ENCODE assay signal across 28 cellular contexts in genomic region chr3:45777753-45778386, GRCh38. TPM values are rescaled to one million over a fixed set of nuclear protein-coding genes. Genes with fewer than 3 reads are reported as not detected.
"Had no signal": no experiment of that assay in that cellular context is flagged by ENCODE, and none has a peak within 500 bp of the region (broad histone marks: within the 10 kb centered on the region; RNA-seq: fewer than 3 reads in every experiment).

No MANE protein-coding gene starts in this region.

- H3K36me3 ChIP-seq: esophagus muscularis mucosa, gastroesophageal sphincter, heart left ventricle, left ventricle myocardium inferior, lower lobe of right lung, pancreas, right lobe of liver, thyroid gland, vagina had no signal

- H3K27me3 ChIP-seq: esophagus muscularis mucosa, heart left ventricle, hepatocyte, pancreas, right lobe of liver, thyroid gland, vagina had no signal

- H2AFZ ChIP-seq: hepatocyte had no signal

- H3K4me2 ChIP-seq: hepatocyte, smooth muscle cell had no signal

- H3K9me3 ChIP-seq: esophagus muscularis mucosa, gastroesophageal sphincter, heart left ventricle, left ventricle myocardium inferior, lower lobe of right lung, pancreas, right lobe of liver, thyroid gland, vagina had no signal

- H3K4me3 ChIP-seq: esophagus muscularis mucosa, gastroesophageal sphincter, heart left ventricle, hepatocyte, left ventricle myocardium inferior, lower lobe of right lung, pancreas, right lobe of liver, smooth muscle cell, thyroid gland, vagina had no signal

- ATAC-seq: foreskin keratinocyte; gastroesophageal sphincter; heart left ventricle; left cardiac atrium; naive thymus-derived CD8-positive, alpha-beta T cell; stimulated activated naive CD8-positive, alpha-beta T cell treated with anti-CD3 and anti-CD28 coated beads, Interleukin-15, amount 100 ng/mL, for 72 hours had no signal

- H3K79me2 ChIP-seq: hepatocyte had no signal

- H3K4me1 ChIP-seq: esophagus muscularis mucosa, foreskin keratinocyte, gastroesophageal sphincter, heart left ventricle, left ventricle myocardium inferior, lower lobe of right lung, pancreas, thyroid gland, vagina had no signal

- H3K9me3 Mint-ChIP-seq: dendritic cell treated with granulocyte-macrophage colony-stimulating factor and Interleukin-4, amounts not matched to agents 40 ng/mL and 50 ng/mL, for 4 days; naive thymus-derived CD8-positive, alpha-beta T cell; nephron progenitor cell; stimulated activated naive CD8-positive, alpha-beta T cell treated with anti-CD3 and anti-CD28 coated beads, Interleukin-15, amount 100 ng/mL, for 72 hours had no signal

- H3K4me3 Mint-ChIP-seq: dendritic cell treated with granulocyte-macrophage colony-stimulating factor and Interleukin-4, amounts not matched to agents 40 ng/mL and 50 ng/mL, for 4 days; naive thymus-derived CD8-positive, alpha-beta T cell; nephron progenitor cell; stimulated activated naive CD8-positive, alpha-beta T cell treated with anti-CD3 and anti-CD28 coated beads, Interleukin-15, amount 100 ng/mL, for 72 hours had no signal

- H3K27ac ChIP-seq: esophagus muscularis mucosa, foreskin keratinocyte, gastroesophageal sphincter, heart left ventricle, hepatocyte, left ventricle myocardium inferior, lower lobe of right lung, pancreas, right lobe of liver, thyroid gland, vagina had no signal

- DNase-seq: effector CD8-positive, alpha-beta T cell; foreskin keratinocyte; left cardiac atrium; left ventricle myocardium inferior; lower lobe of right lung; naive thymus-derived CD8-positive, alpha-beta T cell; nephron progenitor cell; occipital lobe; pancreas; stimulated activated CD4-positive, alpha-beta T cell treated with anti-CD3 and anti-CD28 coated beads, Interleukin-12 subunit alpha, Interleukin-12 subunit beta, amount 100 ng/mL, for 4 hours; stimulated activated CD4-positive, alpha-beta T cell treated with anti-CD3 and anti-CD28 coated beads, Interleukin-1b, Interleukin-23, amount 100 ng/mL, for 48 hours; stimulated activated CD4-positive, alpha-beta T cell treated with anti-CD3 and anti-CD28 coated beads, Interleukin-4, amount 100 ng/mL, for 1 hour; stimulated activated naive CD4-positive, alpha-beta T cell; stimulated activated naive CD8-positive, alpha-beta T cell treated with anti-CD3 and anti-CD28 coated beads, Interleukin-15, amount 100 ng/mL, for 72 hours; thyroid gland; trophoblast cell had no signal

- H3K36me3 Mint-ChIP-seq: naive thymus-derived CD8-positive, alpha-beta T cell had no signal

- H3K27ac Mint-ChIP-seq: dendritic cell treated with granulocyte-macrophage colony-stimulating factor and Interleukin-4, amounts not matched to agents 40 ng/mL and 50 ng/mL, for 4 days; naive thymus-derived CD8-positive, alpha-beta T cell; nephron progenitor cell; stimulated activated naive CD8-positive, alpha-beta T cell treated with anti-CD3 and anti-CD28 coated beads, Interleukin-15, amount 100 ng/mL, for 72 hours had no signal

RNA-seq across cellular contexts. Expression of gene SLC6A20, which starts 18.5 kb away (rescaled TPM):
- total RNA-seq: endothelial cell of umbilical vein, fibroblast of lung, left ventricle myocardium inferior, myocyte, ureter had no signal
- polyA plus RNA-seq: endothelial cell of umbilical vein; fibroblast of lung; naive thymus-derived CD8-positive, alpha-beta T cell had no signal
